In genomic region chr6:157584036-157584435, GRCh38 we compare ENCODE assay signal across 19 cellular contexts.
DNase-seq lines count a peak whose midpoint lies in the region; TF ChIP-seq lines count a peak whose summit lies in the region.
"Had no signal": no experiment of that assay in that cellular context is flagged by ENCODE, and none has a peak within 500 bp of the region (broad histone marks: within the 10 kb centered on the region; RNA-seq: fewer than 3 reads in every experiment).

No MANE protein-coding gene starts in this region.

- POLR2A ChIA-PET in activated CD4-positive, alpha-beta T cell treated with anti-CD3 and anti-CD28 coated beads, Interleukin-2, amount 10 ng/mL, durations not matched to agents 7 days and 5 days (lab: Charles Lee): no interaction called here

- no peak overlapping the region for H2BK12ac ChIP-seq in mesenchymal stem cell (ENCODE audit: low read length in 2 of 2)

- no peak overlapping the region for H3K4me3 Mint-ChIP-seq in activated CD4-positive, alpha-beta T cell treated with anti-CD3 and anti-CD28 coated beads, Interleukin-2, amount 10 ng/mL, durations not matched to agents 7 days and 5 days
- H3K4me3 Mint-ChIP-seq in activated CD4-positive, alpha-beta T cell treated with anti-CD3 and anti-CD28 coated beads, Interleukin-2, amount 10 ng/mL, durations not matched to agents 24 days and 14 days: no peak overlapping the region
- H3K4me3 Mint-ChIP-seq in osteocyte (ENCODE audit: unreplicated experiment): no peak overlapping the region
- H3K4me3 Mint-ChIP-seq: B cell; CD4-positive, CD25-positive, alpha-beta regulatory T cell; CD8-positive, alpha-beta T cell had no signal

- WGBS in mesenchymal stem cell: 90% methylated on average over 3 of the region's 3 CpGs

- H3K36me3 Mint-ChIP-seq in activated CD4-positive, alpha-beta T cell treated with anti-CD3 and anti-CD28 coated beads, Interleukin-2, amount 10 ng/mL, durations not matched to agents 7 days and 5 days (ENCODE audit: low read depth): peaks cover 33% of the 10 kb centered on the region
- peaks cover 19% of the 10 kb centered on the region for H3K36me3 Mint-ChIP-seq in activated CD4-positive, alpha-beta T cell treated with anti-CD3 and anti-CD28 coated beads, Interleukin-2, amount 10 ng/mL, durations not matched to agents 24 days and 14 days (ENCODE audit: low read depth)
- H3K36me3 Mint-ChIP-seq in osteocyte (ENCODE audit: unreplicated experiment): peaks cover 3% of the 10 kb centered on the region
- H3K36me3 Mint-ChIP-seq: CD8-positive, alpha-beta T cell had no signal

- CTCF ChIA-PET in activated CD4-positive, alpha-beta T cell treated with anti-CD3 and anti-CD28 coated beads, Interleukin-2, amount 10 ng/mL, durations not matched to agents 7 days and 5 days (lab: Charles Lee): interaction anchor here (0.5 to 1.5 kb wide), 4 partner anchors 45 to 435 kb away, joined by 3 to 4 read pairs (median 4); partner anchors contain the start of gene TMEM242

- H3K9me3 Mint-ChIP-seq in activated CD4-positive, alpha-beta T cell treated with anti-CD3 and anti-CD28 coated beads, Interleukin-2, amount 10 ng/mL, durations not matched to agents 7 days and 5 days: peaks cover 27% of the 10 kb centered on the region
- H3K9me3 Mint-ChIP-seq in activated CD4-positive, alpha-beta T cell treated with anti-CD3 and anti-CD28 coated beads, Interleukin-2, amount 10 ng/mL, durations not matched to agents 24 days and 14 days: peaks cover 25% of the 10 kb centered on the region
- peaks cover 7% of the 10 kb centered on the region for H3K9me3 Mint-ChIP-seq in osteocyte (ENCODE audit: unreplicated experiment)

- peaks cover 0 to 5% of the 10 kb centered on the region in 2 experiments for H3K36me3 ChIP-seq in mesenchymal stem cell (ENCODE audit: control insufficient read depth in 1 of 2, insufficient read depth in 2 of 2, low read depth in 1 of 2, low read length in 2 of 2)
- no peaks in the 10 kb centered on the region for H3K36me3 ChIP-seq in MG63
- H3K36me3 ChIP-seq: BLaER1 had no signal

- H3K9me3 ChIP-seq in mesenchymal stem cell (ENCODE audit: control insufficient read depth, low read length) (no peaks in the 10 kb centered on the region), MG63 (peaks cover 19% of the 10 kb centered on the region)
- H3K9me3 ChIP-seq: Caco-2 had no signal

- H2BK120ac ChIP-seq in mesenchymal stem cell (ENCODE audit: low read depth, low read length): no peak overlapping the region

- TF ChIP-seq CTCF in osteocyte (IDR thresholded peaks at IDR 0.05): no peak

- H3K27me3 ChIP-seq in mesenchymal stem cell (ENCODE audit: control insufficient read depth in 1 of 2, insufficient read depth in 1 of 2, low read length in 2 of 2): no peaks in the 10 kb centered on the region
- H3K27me3 ChIP-seq in MG63: no peaks in the 10 kb centered on the region
- H3K27me3 ChIP-seq: BLaER1 had no signal

- H3K4me1 ChIP-seq in mesenchymal stem cell (ENCODE audit: control insufficient read depth, insufficient read depth, low read depth, low read length): peaks cover 1% of the 10 kb centered on the region
- H3K4me1 ChIP-seq: BLaER1 had no signal

- H3K9ac ChIP-seq in mesenchymal stem cell (ENCODE audit: low read length): no peak overlapping the region
- H3K9ac ChIP-seq: BLaER1 had no signal

- DNase-seq in activated CD4-positive, alpha-beta T cell treated with anti-CD3 and anti-CD28 coated beads, Interleukin-2, amount 10 ng/mL, durations not matched to agents 7 days and 5 days: peak; percentile 2
- DNase-seq in activated CD4-positive, alpha-beta T cell treated with anti-CD3 and anti-CD28 coated beads, Interleukin-2, amount 10 ng/mL, durations not matched to agents 24 days and 14 days: no peak
- peak; percentile 28 for DNase-seq in foreskin melanocyte
- DNase-seq in osteocyte (ENCODE audit: extremely low spot score, unreplicated experiment): peak; percentile 48
- DNase-seq in mesenchymal stem cell: no peak
- no peak for DNase-seq in MG63
- no peak for DNase-seq in stimulated activated CD4-positive, alpha-beta T cell treated with anti-CD3 and anti-CD28 coated beads, Interleukin-1b, Interleukin-23, amount 100 ng/mL, for 48 hours
- DNase-seq: Caco-2; CD4-positive, CD25-positive, alpha-beta regulatory T cell; CD8-positive, alpha-beta T cell; DMS153; DND-41; GOT3; H7; HCEC 1CT had no signal

- H4K8ac ChIP-seq in mesenchymal stem cell (ENCODE audit: low read length): no peak overlapping the region

- no peak overlapping the region for H3K4ac ChIP-seq in mesenchymal stem cell (ENCODE audit: low read depth in 1 of 2, low read length in 2 of 2)

- H3K4me1 Mint-ChIP-seq in activated CD4-positive, alpha-beta T cell treated with anti-CD3 and anti-CD28 coated beads, Interleukin-2, amount 10 ng/mL, durations not matched to agents 7 days and 5 days: peaks cover 13% of the 10 kb centered on the region
- peaks cover 11% of the 10 kb centered on the region for H3K4me1 Mint-ChIP-seq in activated CD4-positive, alpha-beta T cell treated with anti-CD3 and anti-CD28 coated beads, Interleukin-2, amount 10 ng/mL, durations not matched to agents 24 days and 14 days
- peaks cover 5% of the 10 kb centered on the region for H3K4me1 Mint-ChIP-seq in osteocyte (ENCODE audit: unreplicated experiment)

- H3K14ac ChIP-seq in mesenchymal stem cell (ENCODE audit: low read length in 2 of 2): no peak overlapping the region

- intact Hi-C loops in activated CD4-positive, alpha-beta T cell treated with anti-CD3 and anti-CD28 coated beads, Interleukin-2, amount 10 ng/mL, durations not matched to agents 24 days and 14 days (cut with micrococcal nuclease): no loop called here

- H4K91ac ChIP-seq in mesenchymal stem cell (ENCODE audit: low read length): no peak overlapping the region

- no peak overlapping the region for H3K27ac Mint-ChIP-seq in activated CD4-positive, alpha-beta T cell treated with anti-CD3 and anti-CD28 coated beads, Interleukin-2, amount 10 ng/mL, durations not matched to agents 7 days and 5 days
- H3K27ac Mint-ChIP-seq in activated CD4-positive, alpha-beta T cell treated with anti-CD3 and anti-CD28 coated beads, Interleukin-2, amount 10 ng/mL, durations not matched to agents 24 days and 14 days: no peak overlapping the region
- H3K27ac Mint-ChIP-seq in osteocyte (ENCODE audit: unreplicated experiment): no peak overlapping the region
- H3K27ac Mint-ChIP-seq: B cell; CD4-positive, CD25-positive, alpha-beta regulatory T cell; CD8-positive, alpha-beta T cell had no signal

- no peak overlapping the region for H3K27ac ChIP-seq in mesenchymal stem cell (ENCODE audit: low read length, poor library complexity, severe bottlenecking)
- H3K27ac ChIP-seq: 22Rv1, BLaER1, C4-2B had no signal

- H3K4me3 ChIP-seq in mesenchymal stem cell (ENCODE audit: insufficient read depth in 1 of 2, low read depth in 1 of 2, low read length in 2 of 2) (no peak overlapping the region), MG63 (no peak overlapping the region)
- H3K4me3 ChIP-seq: BLaER1 had no signal

- H3K18ac ChIP-seq in mesenchymal stem cell (ENCODE audit: low read depth in 1 of 2, low read length in 2 of 2): no peak overlapping the region

- H3K27me3 Mint-ChIP-seq in activated CD4-positive, alpha-beta T cell treated with anti-CD3 and anti-CD28 coated beads, Interleukin-2, amount 10 ng/mL, durations not matched to agents 7 days and 5 days: peaks cover 20% of the 10 kb centered on the region
- peaks cover 11% of the 10 kb centered on the region for H3K27me3 Mint-ChIP-seq in activated CD4-positive, alpha-beta T cell treated with anti-CD3 and anti-CD28 coated beads, Interleukin-2, amount 10 ng/mL, durations not matched to agents 24 days and 14 days
- H3K27me3 Mint-ChIP-seq in osteocyte (ENCODE audit: unreplicated experiment): peaks cover 1% of the 10 kb centered on the region
- H3K27me3 Mint-ChIP-seq: B cell had no signal

- H3K79me1 ChIP-seq in mesenchymal stem cell (replicated peaks; ENCODE audit: low read length, poor library complexity, severe bottlenecking): peaks cover 4% of the 10 kb centered on the region

- no peak overlapping the region for H2BK5ac ChIP-seq in mesenchymal stem cell (ENCODE audit: low read depth, low read length, poor library complexity, severe bottlenecking)

- H2AK5ac ChIP-seq in mesenchymal stem cell (ENCODE audit: low read length, severe bottlenecking): no peak overlapping the region

- H3K23ac ChIP-seq in mesenchymal stem cell (ENCODE audit: low read length in 2 of 2): no peak overlapping the region

- no peak overlapping the region for H2AFZ ChIP-seq in mesenchymal stem cell (ENCODE audit: low read depth, low read length)

- H2BK15ac ChIP-seq in mesenchymal stem cell (ENCODE audit: low read depth, poor library complexity, severe bottlenecking): no peak overlapping the region

- H3K4me2 ChIP-seq in mesenchymal stem cell (ENCODE audit: low read length, poor library complexity, severe bottlenecking): no peak overlapping the region
- H3K4me2 ChIP-seq: BLaER1 had no signal

Comparison
In these comparisons a context has a peak if more than half of its experiments do, and no peak if none do; other contexts are left out.
1. DNase-seq: peak in activated CD4-positive, alpha-beta T cell treated with anti-CD3 and anti-CD28 coated beads, Interleukin-2, amount 10 ng/mL, durations not matched to agents 7 days and 5 days (single experiment), foreskin melanocyte (single experiment) and osteocyte (single experiment); none in activated CD4-positive, alpha-beta T cell treated with anti-CD3 and anti-CD28 coated beads, Interleukin-2, amount 10 ng/mL, durations not matched to agents 24 days and 14 days (single experiment), mesenchymal stem cell (single experiment), MG63 (single experiment) and stimulated activated CD4-positive, alpha-beta T cell treated with anti-CD3 and anti-CD28 coated beads, Interleukin-1b, Interleukin-23, amount 100 ng/mL, for 48 hours (single experiment).